ENCODE assay signal across 1 cellular context in the genomic region with DNA sequence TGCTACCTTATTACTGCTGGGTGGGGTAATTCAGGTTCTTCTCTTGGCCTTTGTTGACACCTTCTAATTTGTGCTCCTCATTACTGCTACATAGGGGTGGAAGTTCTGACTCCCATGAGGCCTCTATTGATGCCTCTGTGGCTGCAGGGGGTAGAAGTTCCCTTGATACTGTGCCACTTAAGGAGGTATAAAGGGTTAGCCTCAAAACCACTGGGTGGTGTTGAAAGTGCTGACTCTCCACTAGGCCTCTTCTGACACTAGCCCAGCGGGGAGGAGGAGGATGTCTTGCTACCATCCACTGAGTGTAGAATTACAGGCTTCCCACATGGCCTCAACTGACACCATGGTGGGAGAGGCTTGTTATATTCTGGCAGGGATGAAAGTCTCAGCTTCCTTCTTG.
TF ChIP-seq lines count a peak whose summit lies in the region.

No MANE protein-coding gene starts in this region.

TF ChIP-seq in GM12878, 131 proteins besides CTCF, POLR2A, EP300 and RAD21 (continued from another document):
- TF ChIP-seq TAF1 (IDR thresholded peaks at IDR 0.05; ENCODE audit: borderline replicate concordance, low read depth, low read length) (no peak), ZNF622 (IDR thresholded peaks at IDR 0.05) (no peak), TCF12 (IDR thresholded peaks at IDR 0.05; ENCODE audit: low read depth, low read length) (no peak), BCL11A (IDR thresholded peaks at IDR 0.05; ENCODE audit: low read depth, low read length) (0 out of 2 replicates have a peak, but pooled peaks have one; percentile 5), KAT2A (conservative IDR thresholded peaks at IDR 0.05; ENCODE audit: control insufficient read depth, low read depth, low read length) (no peak), ZNF274 (IDR thresholded peaks at IDR 0.05; ENCODE audit: insufficient read depth, insufficient read length) (no peak)
- TF ChIP-seq, protein P1, sequence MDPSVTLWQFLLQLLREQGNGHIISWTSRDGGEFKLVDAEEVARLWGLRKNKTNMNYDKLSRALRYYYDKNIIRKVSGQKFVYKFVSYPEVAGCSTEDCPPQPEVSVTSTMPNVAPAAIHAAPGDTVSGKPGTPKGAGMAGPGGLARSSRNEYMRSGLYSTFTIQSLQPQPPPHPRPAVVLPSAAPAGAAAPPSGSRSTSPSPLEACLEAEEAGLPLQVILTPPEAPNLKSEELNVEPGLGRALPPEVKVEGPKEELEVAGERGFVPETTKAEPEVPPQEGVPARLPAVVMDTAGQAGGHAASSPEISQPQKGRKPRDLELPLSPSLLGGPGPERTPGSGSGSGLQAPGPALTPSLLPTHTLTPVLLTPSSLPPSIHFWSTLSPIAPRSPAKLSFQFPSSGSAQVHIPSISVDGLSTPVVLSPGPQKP (IDR thresholded peaks at IDR 0.05; ENCODE audit: low read depth, low read length) = no peak
- TF ChIP-seq, protein P2, sequence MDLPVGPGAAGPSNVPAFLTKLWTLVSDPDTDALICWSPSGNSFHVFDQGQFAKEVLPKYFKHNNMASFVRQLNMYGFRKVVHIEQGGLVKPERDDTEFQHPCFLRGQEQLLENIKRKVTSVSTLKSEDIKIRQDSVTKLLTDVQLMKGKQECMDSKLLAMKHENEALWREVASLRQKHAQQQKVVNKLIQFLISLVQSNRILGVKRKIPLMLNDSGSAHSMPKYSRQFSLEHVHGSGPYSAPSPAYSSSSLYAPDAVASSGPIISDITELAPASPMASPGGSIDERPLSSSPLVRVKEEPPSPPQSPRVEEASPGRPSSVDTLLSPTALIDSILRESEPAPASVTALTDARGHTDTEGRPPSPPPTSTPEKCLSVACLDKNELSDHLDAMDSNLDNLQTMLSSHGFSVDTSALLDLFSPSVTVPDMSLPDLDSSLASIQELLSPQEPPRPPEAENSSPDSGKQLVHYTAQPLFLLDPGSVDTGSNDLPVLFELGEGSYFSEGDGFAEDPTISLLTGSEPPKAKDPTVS (IDR thresholded peaks at IDR 0.05; ENCODE audit: low read depth, low read length) = no peak
